18 cellular contexts compared by ENCODE assay signal in genomic region chr6:142548571-142548970, GRCh38.
DNase-seq lines count a peak whose midpoint lies in the region; ATAC-seq and TF ChIP-seq lines count a peak whose summit lies in the region.
"Had no signal": no experiment of that assay in that cellular context is flagged by ENCODE, and none has a peak within 500 bp of the region (broad histone marks: within the 10 kb centered on the region; RNA-seq: fewer than 3 reads in every experiment).

No MANE protein-coding gene starts in this region.

- no peaks in the 10 kb centered on the region for H4K20me1 ChIP-seq in Loucy (ENCODE audit: insufficient read depth, low read length, poor library complexity, severe bottlenecking)

- no peak overlapping the region for H3K4me3 Mint-ChIP-seq in activated naive CD4-positive, alpha-beta T cell treated with anti-CD3 and anti-CD28 coated beads, Interleukin-2, amount 50 U/mL, for 24 hours
- peak overlapping the region in 5 of 10 donors; percentile 39 to 60 (median 47) for H3K4me3 Mint-ChIP-seq in naive thymus-derived CD4-positive, alpha-beta T cell
- H3K4me3 Mint-ChIP-seq: B cell; CD4-positive, alpha-beta memory T cell; H9 had no signal

- H3K27ac ChIP-seq in naive thymus-derived CD4-positive, alpha-beta T cell (ENCODE audit: low read depth, low read length), result no peak overlapping the region
- no peak overlapping the region for H3K27ac ChIP-seq in lower lobe of right lung

- peaks cover 58% of the 10 kb centered on the region for H3K4me1 Mint-ChIP-seq in activated naive CD4-positive, alpha-beta T cell treated with anti-CD3 and anti-CD28 coated beads, Interleukin-2, amount 50 U/mL, for 24 hours
- H3K4me1 Mint-ChIP-seq in naive thymus-derived CD4-positive, alpha-beta T cell, result peaks cover 21 to 73% (median 53%) of the 10 kb centered on the region in 7 donors
- H3K4me1 Mint-ChIP-seq: B cell had no signal

- H3K4me3 ChIP-seq in Loucy (ENCODE audit: low read length, poor library complexity, severe bottlenecking), result no peak overlapping the region
- no peak overlapping the region for H3K4me3 ChIP-seq in naive thymus-derived CD4-positive, alpha-beta T cell (ENCODE audit: low read length)
- no peak overlapping the region for H3K4me3 ChIP-seq in lower lobe of right lung
- H3K4me3 ChIP-seq: GM12878 had no signal

- peak overlapping the region; percentile 41; the same call in 1 of the 2 replicates for H2AFZ ChIP-seq in Loucy (ENCODE audit: low read length)

- H3K27me3 Mint-ChIP-seq in activated naive CD4-positive, alpha-beta T cell treated with anti-CD3 and anti-CD28 coated beads, Interleukin-2, amount 50 U/mL, for 24 hours, result no peaks in the 10 kb centered on the region
- H3K27me3 Mint-ChIP-seq in naive thymus-derived CD4-positive, alpha-beta T cell, result no peaks in the 10 kb centered on the region

- no peak for DNase-seq in activated naive CD4-positive, alpha-beta T cell treated with anti-CD3 and anti-CD28 coated beads, Interleukin-2, amount 50 U/mL, for 72 hours (ENCODE audit: low spot score in 2 of 2)
- DNase-seq in Caki2 (ENCODE audit: low read depth) (peak; percentile 54), globus pallidus (ENCODE audit: low spot score) (no peak), Kasumi-1 (lab: John Stamatoyannopoulos, UW) (no peak), lower lobe of right lung (no peak)
- no peak for DNase-seq in naive thymus-derived CD4-positive, alpha-beta T cell
- DNase-seq: C1 segment of cervical spinal cord; CD4-positive, alpha-beta memory T cell; COR-L47; DMS79; GOT3; H9; IMR-90; KBM-7 had no signal

- H3K4me2 ChIP-seq in Loucy (ENCODE audit: low read depth, low read length, poor library complexity, severe bottlenecking), result no peak overlapping the region

- H3K9ac ChIP-seq in Loucy (ENCODE audit: low read depth, low read length, poor library complexity, severe bottlenecking), result no peak overlapping the region

- in situ Hi-C loops in Caki2 (cut with HindIII; ENCODE audit: low pct_unique_long_range_greater_than_20kb, low sequenced_read_pairs), result no loop called here

- H3F3A ChIP-seq in Loucy (ENCODE audit: low read depth), result no peaks in the 10 kb centered on the region

- no peaks in the 10 kb centered on the region for H3K9me3 Mint-ChIP-seq in activated naive CD4-positive, alpha-beta T cell treated with anti-CD3 and anti-CD28 coated beads, Interleukin-2, amount 50 U/mL, for 24 hours
- peaks cover 0 to 14% of the 10 kb centered on the region in 2 donors for H3K9me3 Mint-ChIP-seq in activated naive CD4-positive, alpha-beta T cell treated with anti-CD3 and anti-CD28 coated beads, Interleukin-2, amount 50 U/mL, for 72 hours
- H3K9me3 Mint-ChIP-seq in naive thymus-derived CD4-positive, alpha-beta T cell, result peaks cover 0 to 6% (median 0%) of the 10 kb centered on the region in 11 donors
- H3K9me3 Mint-ChIP-seq: H9 had no signal

- no peak for ATAC-seq in activated naive CD4-positive, alpha-beta T cell treated with anti-CD3 and anti-CD28 coated beads, Interleukin-2, amount 50 U/mL, for 72 hours
- no peak for ATAC-seq in naive thymus-derived CD4-positive, alpha-beta T cell
- no peak for ATAC-seq in lower lobe of right lung
- ATAC-seq: GM12878 had no signal

- no peaks in the 10 kb centered on the region for H3K36me3 Mint-ChIP-seq in activated naive CD4-positive, alpha-beta T cell treated with anti-CD3 and anti-CD28 coated beads, Interleukin-2, amount 50 U/mL, for 24 hours
- H3K36me3 Mint-ChIP-seq in activated naive CD4-positive, alpha-beta T cell treated with anti-CD3 and anti-CD28 coated beads, Interleukin-2, amount 50 U/mL, for 72 hours, result no peaks in the 10 kb centered on the region
- H3K36me3 Mint-ChIP-seq in naive thymus-derived CD4-positive, alpha-beta T cell, result peaks cover 0 to 5% (median 0%) of the 10 kb centered on the region in 5 donors
- H3K36me3 Mint-ChIP-seq: CD4-positive, alpha-beta memory T cell had no signal

- no peaks in the 10 kb centered on the region for H3K79me2 ChIP-seq in Loucy (ENCODE audit: insufficient read depth, low read length)

- H3K36me3 ChIP-seq in Loucy (ENCODE audit: insufficient read depth, low read length), result no peaks in the 10 kb centered on the region
- no peaks in the 10 kb centered on the region for H3K36me3 ChIP-seq in naive thymus-derived CD4-positive, alpha-beta T cell (ENCODE audit: control insufficient read depth in 2 of 3, insufficient read depth in 3 of 3, low read length in 3 of 3)
- no peaks in the 10 kb centered on the region for H3K36me3 ChIP-seq in lower lobe of right lung

- no peak for TF ChIP-seq CTCF in Loucy (conservative IDR thresholded peaks at IDR 0.05; ENCODE audit: low read length)
- TF ChIP-seq CTCF in lower lobe of right lung (IDR thresholded peaks at IDR 0.05), result no peak

- intact Hi-C loops in naive thymus-derived CD4-positive, alpha-beta T cell (cut with micrococcal nuclease), result no loop called here
- intact Hi-C loops in lower lobe of right lung (cut with DNase I), result no loop called here

- CTCF ChIA-PET in naive thymus-derived CD4-positive, alpha-beta T cell (lab: Charles Lee), result no interaction called here

- peak overlapping the region; percentile 3 for H3K27ac Mint-ChIP-seq in activated naive CD4-positive, alpha-beta T cell treated with anti-CD3 and anti-CD28 coated beads, Interleukin-2, amount 50 U/mL, for 24 hours
- H3K27ac Mint-ChIP-seq in activated naive CD4-positive, alpha-beta T cell treated with anti-CD3 and anti-CD28 coated beads, Interleukin-2, amount 50 U/mL, for 72 hours, result no peak overlapping the region
- H3K27ac Mint-ChIP-seq in naive thymus-derived CD4-positive, alpha-beta T cell, result peak overlapping the region in 7 of 9 donors; percentile 27 to 78 (median 69)
- H3K27ac Mint-ChIP-seq: B cell, H9 had no signal

- POLR2A ChIA-PET in naive thymus-derived CD4-positive, alpha-beta T cell (lab: Charles Lee), result interaction anchor here (1.2 kb wide), 1 partner anchor 18 kb away, joined by 3 read pairs; no protein-coding TSS in a partner anchor

- H3K27me3 ChIP-seq in Loucy (ENCODE audit: insufficient read depth, low read length, poor library complexity, severe bottlenecking) (no peaks in the 10 kb centered on the region), lower lobe of right lung (ENCODE audit: low read depth) (no peaks in the 10 kb centered on the region)
- H3K27me3 ChIP-seq in naive thymus-derived CD4-positive, alpha-beta T cell (ENCODE audit: control insufficient read depth in 2 of 2, insufficient read depth in 2 of 2, low read length in 2 of 2), result no peaks in the 10 kb centered on the region

- no peaks in the 10 kb centered on the region for H3K9me3 ChIP-seq in Loucy (ENCODE audit: insufficient read depth, low read depth, low read length)
- H3K9me3 ChIP-seq in naive thymus-derived CD4-positive, alpha-beta T cell (ENCODE audit: control insufficient read depth in 2 of 3, low read length in 3 of 3), result no peaks in the 10 kb centered on the region
- H3K9me3 ChIP-seq in lower lobe of right lung, result no peaks in the 10 kb centered on the region

- H3K4me1 ChIP-seq in Loucy (ENCODE audit: insufficient read depth, low read length, poor library complexity, severe bottlenecking) (peaks cover 20% of the 10 kb centered on the region), lower lobe of right lung (no peaks in the 10 kb centered on the region)
- peaks cover 0 to 45% of the 10 kb centered on the region in 2 donors for H3K4me1 ChIP-seq in naive thymus-derived CD4-positive, alpha-beta T cell (ENCODE audit: control insufficient read depth in 2 of 2, insufficient read depth in 2 of 2, low read length in 2 of 2)

- H3K9me2 ChIP-seq in Loucy (replicated peaks; ENCODE audit: low read depth, low read length), result no peaks in the 10 kb centered on the region

Comparison
In these comparisons a context has a peak if more than half of its experiments do, and no peak if none do; other contexts are left out.
1. H3K27ac Mint-ChIP-seq: peak in activated naive CD4-positive, alpha-beta T cell treated with anti-CD3 and anti-CD28 coated beads, Interleukin-2, amount 50 U/mL, for 24 hours (single experiment) and naive thymus-derived CD4-positive, alpha-beta T cell (7 of 9); none in activated naive CD4-positive, alpha-beta T cell treated with anti-CD3 and anti-CD28 coated beads, Interleukin-2, amount 50 U/mL, for 72 hours (0 of 2).